Comparison of ENCODE assay signal across 17 cellular contexts in genomic region chr5:132768485-132768868, GRCh38. TPM values are rescaled to one million over a fixed set of nuclear protein-coding genes. Genes with fewer than 3 reads are reported as not detected.
"Had no signal": no experiment of that assay in that cellular context is flagged by ENCODE, and none has a peak within 500 bp of the region (broad histone marks: within the 10 kb centered on the region; RNA-seq: fewer than 3 reads in every experiment).

No MANE protein-coding gene starts in this region.

- H3K4me3 Mint-ChIP-seq: activated CD8-positive, alpha-beta T cell treated with anti-CD3 and anti-CD28 coated beads, Interleukin-2, amount 10 ng/mL, durations not matched to agents 7 days and 5 days; activated naive CD4-positive, alpha-beta T cell treated with anti-CD3 and anti-CD28 coated beads for 36 hours; memory B cell; nephron progenitor cell; stimulated activated naive CD8-positive, alpha-beta T cell treated with anti-CD3 and anti-CD28 coated beads, Interleukin-15, Interleukin-2, amounts not matched to agents 100 ng/mL and 50 ng/mL, for 24 hours had no signal

- H3K4me1 Mint-ChIP-seq: memory B cell had no signal

- H3K27me3 Mint-ChIP-seq: memory B cell; stimulated activated naive CD8-positive, alpha-beta T cell treated with anti-CD3 and anti-CD28 coated beads, Interleukin-15, Interleukin-2, amounts not matched to agents 100 ng/mL and 50 ng/mL, for 24 hours had no signal

- H3K4me3 ChIP-seq: body of pancreas, esophagus muscularis mucosa, thyroid gland had no signal

- DNase-seq: activated CD4-positive, alpha-beta T cell treated with anti-CD3 and anti-CD28 coated beads for 4 hours; activated CD8-positive, alpha-beta memory T cell treated with anti-CD3 and anti-CD28 coated beads, Interleukin-2, amount 50 U/mL, for 48 hours; activated CD8-positive, alpha-beta T cell treated with anti-CD3 and anti-CD28 coated beads, Interleukin-2, amount 10 ng/mL, durations not matched to agents 7 days and 5 days; activated naive CD4-positive, alpha-beta T cell treated with anti-CD3 and anti-CD28 coated beads for 36 hours; nephron progenitor cell; stimulated activated CD4-positive, alpha-beta T cell treated with anti-CD3 and anti-CD28 coated beads, Interleukin-4, amount 100 ng/mL, for 24 hours; T-helper 9 cell; thyroid gland; WERI-Rb-1 had no signal

- H3K9me3 ChIP-seq: body of pancreas, esophagus muscularis mucosa, thyroid gland had no signal

- H3K36me3 Mint-ChIP-seq: memory B cell had no signal

- H3K27ac ChIP-seq: body of pancreas, esophagus muscularis mucosa, thyroid gland, WERI-Rb-1 had no signal

- H3K9me3 Mint-ChIP-seq: activated naive CD4-positive, alpha-beta T cell treated with anti-CD3 and anti-CD28 coated beads for 36 hours; memory B cell; nephron progenitor cell; stimulated activated naive CD8-positive, alpha-beta T cell treated with anti-CD3 and anti-CD28 coated beads, Interleukin-15, Interleukin-2, amounts not matched to agents 100 ng/mL and 50 ng/mL, for 24 hours had no signal

- H3K27me3 ChIP-seq: body of pancreas, esophagus muscularis mucosa, thyroid gland had no signal

- H3K27ac Mint-ChIP-seq: activated CD8-positive, alpha-beta T cell treated with anti-CD3 and anti-CD28 coated beads, Interleukin-2, amount 10 ng/mL, durations not matched to agents 7 days and 5 days; activated naive CD4-positive, alpha-beta T cell treated with anti-CD3 and anti-CD28 coated beads for 36 hours; memory B cell; stimulated activated naive CD8-positive, alpha-beta T cell treated with anti-CD3 and anti-CD28 coated beads, Interleukin-15, Interleukin-2, amounts not matched to agents 100 ng/mL and 50 ng/mL, for 24 hours had no signal

- ATAC-seq: activated CD8-positive, alpha-beta T cell treated with anti-CD3 and anti-CD28 coated beads, Interleukin-2, amount 10 ng/mL, durations not matched to agents 7 days and 5 days; body of pancreas had no signal

RNA-seq across cellular contexts. Expression of gene CCNI2, which starts 21.3 kb away (rescaled TPM):
- total RNA-seq: left lobe of liver, osteocyte, SK-MEL-5 had no signal

RNA-seq across cellular contexts. Expression of gene SOWAHA, which starts 44.6 kb away (rescaled TPM):
- total RNA-seq: activated CD8-positive, alpha-beta T cell treated with anti-CD3 and anti-CD28 coated beads, Interleukin-2, amount 10 ng/mL, durations not matched to agents 7 days and 5 days; activated naive CD4-positive, alpha-beta T cell treated with anti-CD3 and anti-CD28 coated beads for 36 hours; dermis microvascular lymphatic vessel endothelial cell; osteocyte; SK-MEL-5 had no signal
